1 cellular context compared by ENCODE assay signal in the genomic region with DNA sequence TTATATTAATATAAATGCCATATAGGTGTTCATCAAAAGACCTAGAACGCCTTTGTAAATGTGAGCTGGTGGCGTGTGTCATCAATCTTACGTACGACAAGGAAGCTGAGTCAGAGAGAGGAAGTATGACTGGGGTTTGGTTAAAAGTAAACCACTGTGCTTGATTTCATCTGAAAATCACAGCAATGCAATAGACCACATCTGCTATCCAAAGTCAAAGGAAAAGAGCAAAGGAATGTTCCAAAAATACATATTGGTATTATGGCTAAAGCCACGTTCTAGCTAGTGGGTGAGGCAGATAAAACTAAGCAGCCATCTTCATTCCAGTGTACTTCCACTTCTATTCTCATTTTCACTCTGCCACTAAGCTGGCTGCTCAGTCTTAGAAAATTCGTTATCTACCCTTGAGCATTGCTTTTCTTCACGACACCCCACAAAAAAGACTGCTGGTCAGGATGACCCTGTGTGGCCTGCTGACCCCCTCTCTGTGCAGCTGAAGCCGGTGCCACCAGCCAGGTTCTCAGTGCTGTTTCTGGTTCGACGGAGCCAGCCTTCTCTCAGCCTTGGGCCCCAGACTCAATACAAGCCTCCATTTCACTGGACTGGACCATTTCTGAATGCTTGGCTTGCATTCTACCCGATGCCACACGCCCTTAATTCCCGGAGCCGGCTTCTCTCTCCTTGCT.
TF ChIP-seq lines count a peak whose summit lies in the region.

No MANE protein-coding gene starts in this region.

TF ChIP-seq in HCT116, 20 proteins besides CTCF, POLR2A, EP300 and RAD21 (continued from another document):
- TF ChIP-seq, protein P1, sequence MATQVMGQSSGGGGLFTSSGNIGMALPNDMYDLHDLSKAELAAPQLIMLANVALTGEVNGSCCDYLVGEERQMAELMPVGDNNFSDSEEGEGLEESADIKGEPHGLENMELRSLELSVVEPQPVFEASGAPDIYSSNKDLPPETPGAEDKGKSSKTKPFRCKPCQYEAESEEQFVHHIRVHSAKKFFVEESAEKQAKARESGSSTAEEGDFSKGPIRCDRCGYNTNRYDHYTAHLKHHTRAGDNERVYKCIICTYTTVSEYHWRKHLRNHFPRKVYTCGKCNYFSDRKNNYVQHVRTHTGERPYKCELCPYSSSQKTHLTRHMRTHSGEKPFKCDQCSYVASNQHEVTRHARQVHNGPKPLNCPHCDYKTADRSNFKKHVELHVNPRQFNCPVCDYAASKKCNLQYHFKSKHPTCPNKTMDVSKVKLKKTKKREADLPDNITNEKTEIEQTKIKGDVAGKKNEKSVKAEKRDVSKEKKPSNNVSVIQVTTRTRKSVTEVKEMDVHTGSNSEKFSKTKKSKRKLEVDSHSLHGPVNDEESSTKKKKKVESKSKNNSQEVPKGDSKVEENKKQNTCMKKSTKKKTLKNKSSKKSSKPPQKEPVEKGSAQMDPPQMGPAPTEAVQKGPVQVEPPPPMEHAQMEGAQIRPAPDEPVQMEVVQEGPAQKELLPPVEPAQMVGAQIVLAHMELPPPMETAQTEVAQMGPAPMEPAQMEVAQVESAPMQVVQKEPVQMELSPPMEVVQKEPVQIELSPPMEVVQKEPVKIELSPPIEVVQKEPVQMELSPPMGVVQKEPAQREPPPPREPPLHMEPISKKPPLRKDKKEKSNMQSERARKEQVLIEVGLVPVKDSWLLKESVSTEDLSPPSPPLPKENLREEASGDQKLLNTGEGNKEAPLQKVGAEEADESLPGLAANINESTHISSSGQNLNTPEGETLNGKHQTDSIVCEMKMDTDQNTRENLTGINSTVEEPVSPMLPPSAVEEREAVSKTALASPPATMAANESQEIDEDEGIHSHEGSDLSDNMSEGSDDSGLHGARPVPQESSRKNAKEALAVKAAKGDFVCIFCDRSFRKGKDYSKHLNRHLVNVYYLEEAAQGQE (IDR thresholded peaks at IDR 0.05; ENCODE audit: low read depth): no peak
- TF ChIP-seq SIN3A (IDR thresholded peaks at IDR 0.05; ENCODE audit: low read depth) (no peak), ZNF274 (IDR thresholded peaks at IDR 0.05; ENCODE audit: low read depth, low read length) (no peak), YY1 (IDR thresholded peaks at IDR 0.05; ENCODE audit: extremely low read depth, insufficient replicate concordance, low read depth, low read length) (no peak)
